2 cellular contexts compared by ENCODE assay signal in genomic region chr6:124960757-124961467, GRCh38.
TF ChIP-seq lines count a peak whose summit lies in the region.

No MANE protein-coding gene starts in this region.

TF ChIP-seq in K562, 482 proteins besides CTCF, POLR2A, EP300 and RAD21 (continued from another document and continues in another):
- TF ChIP-seq, protein P1, sequence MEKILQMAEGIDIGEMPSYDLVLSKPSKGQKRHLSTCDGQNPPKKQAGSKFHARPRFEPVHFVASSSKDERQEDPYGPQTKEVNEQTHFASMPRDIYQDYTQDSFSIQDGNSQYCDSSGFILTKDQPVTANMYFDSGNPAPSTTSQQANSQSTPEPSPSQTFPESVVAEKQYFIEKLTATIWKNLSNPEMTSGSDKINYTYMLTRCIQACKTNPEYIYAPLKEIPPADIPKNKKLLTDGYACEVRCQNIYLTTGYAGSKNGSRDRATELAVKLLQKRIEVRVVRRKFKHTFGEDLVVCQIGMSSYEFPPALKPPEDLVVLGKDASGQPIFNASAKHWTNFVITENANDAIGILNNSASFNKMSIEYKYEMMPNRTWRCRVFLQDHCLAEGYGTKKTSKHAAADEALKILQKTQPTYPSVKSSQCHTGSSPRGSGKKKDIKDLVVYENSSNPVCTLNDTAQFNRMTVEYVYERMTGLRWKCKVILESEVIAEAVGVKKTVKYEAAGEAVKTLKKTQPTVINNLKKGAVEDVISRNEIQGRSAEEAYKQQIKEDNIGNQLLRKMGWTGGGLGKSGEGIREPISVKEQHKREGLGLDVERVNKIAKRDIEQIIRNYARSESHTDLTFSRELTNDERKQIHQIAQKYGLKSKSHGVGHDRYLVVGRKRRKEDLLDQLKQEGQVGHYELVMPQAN (IDR thresholded peaks at IDR 0.05; ENCODE audit: borderline replicate concordance): no peak
- TF ChIP-seq, protein P2, sequence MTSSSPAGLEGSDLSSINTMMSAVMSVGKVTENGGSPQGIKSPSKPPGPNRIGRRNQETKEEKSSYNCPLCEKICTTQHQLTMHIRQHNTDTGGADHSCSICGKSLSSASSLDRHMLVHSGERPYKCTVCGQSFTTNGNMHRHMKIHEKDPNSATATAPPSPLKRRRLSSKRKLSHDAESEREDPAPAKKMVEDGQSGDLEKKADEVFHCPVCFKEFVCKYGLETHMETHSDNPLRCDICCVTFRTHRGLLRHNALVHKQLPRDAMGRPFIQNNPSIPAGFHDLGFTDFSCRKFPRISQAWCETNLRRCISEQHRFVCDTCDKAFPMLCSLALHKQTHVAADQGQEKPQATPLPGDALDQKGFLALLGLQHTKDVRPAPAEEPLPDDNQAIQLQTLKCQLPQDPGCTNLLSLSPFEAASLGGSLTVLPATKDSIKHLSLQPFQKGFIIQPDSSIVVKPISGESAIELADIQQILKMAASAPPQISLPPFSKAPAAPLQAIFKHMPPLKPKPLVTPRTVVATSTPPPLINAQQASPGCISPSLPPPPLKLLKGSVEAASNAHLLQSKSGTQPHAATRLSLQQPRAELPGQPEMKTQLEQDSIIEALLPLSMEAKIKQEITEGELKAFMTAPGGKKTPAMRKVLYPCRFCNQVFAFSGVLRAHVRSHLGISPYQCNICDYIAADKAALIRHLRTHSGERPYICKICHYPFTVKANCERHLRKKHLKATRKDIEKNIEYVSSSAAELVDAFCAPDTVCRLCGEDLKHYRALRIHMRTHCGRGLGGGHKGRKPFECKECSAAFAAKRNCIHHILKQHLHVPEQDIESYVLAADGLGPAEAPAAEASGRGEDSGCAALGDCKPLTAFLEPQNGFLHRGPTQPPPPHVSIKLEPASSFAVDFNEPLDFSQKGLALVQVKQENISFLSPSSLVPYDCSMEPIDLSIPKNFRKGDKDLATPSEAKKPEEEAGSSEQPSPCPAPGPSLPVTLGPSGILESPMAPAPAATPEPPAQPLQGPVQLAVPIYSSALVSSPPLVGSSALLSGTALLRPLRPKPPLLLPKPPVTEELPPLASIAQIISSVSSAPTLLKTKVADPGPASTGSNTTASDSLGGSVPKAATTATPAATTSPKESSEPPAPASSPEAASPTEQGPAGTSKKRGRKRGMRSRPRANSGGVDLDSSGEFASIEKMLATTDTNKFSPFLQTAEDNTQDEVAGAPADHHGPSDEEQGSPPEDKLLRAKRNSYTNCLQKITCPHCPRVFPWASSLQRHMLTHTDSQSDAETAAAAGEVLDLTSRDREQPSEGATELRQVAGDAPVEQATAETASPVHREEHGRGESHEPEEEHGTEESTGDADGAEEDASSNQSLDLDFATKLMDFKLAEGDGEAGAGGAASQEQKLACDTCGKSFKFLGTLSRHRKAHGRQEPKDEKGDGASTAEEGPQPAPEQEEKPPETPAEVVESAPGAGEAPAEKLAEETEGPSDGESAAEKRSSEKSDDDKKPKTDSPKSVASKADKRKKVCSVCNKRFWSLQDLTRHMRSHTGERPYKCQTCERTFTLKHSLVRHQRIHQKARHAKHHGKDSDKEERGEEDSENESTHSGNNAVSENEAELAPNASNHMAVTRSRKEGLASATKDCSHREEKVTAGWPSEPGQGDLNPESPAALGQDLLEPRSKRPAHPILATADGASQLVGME (CRISPR knock-in tag; IDR thresholded peaks at IDR 0.05): no peak
- TF ChIP-seq ZNF316 (IDR thresholded peaks at IDR 0.05) (peak; percentile 52), ZNF121 (CRISPR knock-in tag; conservative IDR thresholded peaks at IDR 0.05) (no peak), POLR2H (tag; IDR thresholded peaks at IDR 0.05; ENCODE audit: low read depth) (no peak), ESRRB (CRISPR knock-in tag; IDR thresholded peaks at IDR 0.05; ENCODE audit: borderline replicate concordance) (no peak), MTA1 (IDR thresholded peaks at IDR 0.05; ENCODE audit: borderline replicate concordance) (no peak), ESRRA (IDR thresholded peaks at IDR 0.05; ENCODE audit: borderline replicate concordance, low read depth) (no peak)
- TF ChIP-seq, protein P3, sequence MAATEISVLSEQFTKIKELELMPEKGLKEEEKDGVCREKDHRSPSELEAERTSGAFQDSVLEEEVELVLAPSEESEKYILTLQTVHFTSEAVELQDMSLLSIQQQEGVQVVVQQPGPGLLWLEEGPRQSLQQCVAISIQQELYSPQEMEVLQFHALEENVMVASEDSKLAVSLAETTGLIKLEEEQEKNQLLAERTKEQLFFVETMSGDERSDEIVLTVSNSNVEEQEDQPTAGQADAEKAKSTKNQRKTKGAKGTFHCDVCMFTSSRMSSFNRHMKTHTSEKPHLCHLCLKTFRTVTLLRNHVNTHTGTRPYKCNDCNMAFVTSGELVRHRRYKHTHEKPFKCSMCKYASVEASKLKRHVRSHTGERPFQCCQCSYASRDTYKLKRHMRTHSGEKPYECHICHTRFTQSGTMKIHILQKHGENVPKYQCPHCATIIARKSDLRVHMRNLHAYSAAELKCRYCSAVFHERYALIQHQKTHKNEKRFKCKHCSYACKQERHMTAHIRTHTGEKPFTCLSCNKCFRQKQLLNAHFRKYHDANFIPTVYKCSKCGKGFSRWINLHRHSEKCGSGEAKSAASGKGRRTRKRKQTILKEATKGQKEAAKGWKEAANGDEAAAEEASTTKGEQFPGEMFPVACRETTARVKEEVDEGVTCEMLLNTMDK (IDR thresholded peaks at IDR 0.05; ENCODE audit: borderline replicate concordance, insufficient read depth, low read depth, low read length, poor library complexity, severe bottlenecking): no peak
- TF ChIP-seq, protein P4, sequence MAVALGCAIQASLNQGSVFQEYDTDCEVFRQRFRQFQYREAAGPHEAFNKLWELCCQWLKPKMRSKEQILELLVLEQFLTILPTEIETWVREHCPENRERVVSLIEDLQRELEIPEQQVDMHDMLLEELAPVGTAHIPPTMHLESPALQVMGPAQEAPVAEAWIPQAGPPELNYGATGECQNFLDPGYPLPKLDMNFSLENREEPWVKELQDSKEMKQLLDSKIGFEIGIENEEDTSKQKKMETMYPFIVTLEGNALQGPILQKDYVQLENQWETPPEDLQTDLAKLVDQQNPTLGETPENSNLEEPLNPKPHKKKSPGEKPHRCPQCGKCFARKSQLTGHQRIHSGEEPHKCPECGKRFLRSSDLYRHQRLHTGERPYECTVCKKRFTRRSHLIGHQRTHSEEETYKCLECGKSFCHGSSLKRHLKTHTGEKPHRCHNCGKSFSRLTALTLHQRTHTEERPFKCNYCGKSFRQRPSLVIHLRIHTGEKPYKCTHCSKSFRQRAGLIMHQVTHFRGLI (CRISPR knock-in tag; IDR thresholded peaks at IDR 0.05): no peak
- TF ChIP-seq, protein P5, sequence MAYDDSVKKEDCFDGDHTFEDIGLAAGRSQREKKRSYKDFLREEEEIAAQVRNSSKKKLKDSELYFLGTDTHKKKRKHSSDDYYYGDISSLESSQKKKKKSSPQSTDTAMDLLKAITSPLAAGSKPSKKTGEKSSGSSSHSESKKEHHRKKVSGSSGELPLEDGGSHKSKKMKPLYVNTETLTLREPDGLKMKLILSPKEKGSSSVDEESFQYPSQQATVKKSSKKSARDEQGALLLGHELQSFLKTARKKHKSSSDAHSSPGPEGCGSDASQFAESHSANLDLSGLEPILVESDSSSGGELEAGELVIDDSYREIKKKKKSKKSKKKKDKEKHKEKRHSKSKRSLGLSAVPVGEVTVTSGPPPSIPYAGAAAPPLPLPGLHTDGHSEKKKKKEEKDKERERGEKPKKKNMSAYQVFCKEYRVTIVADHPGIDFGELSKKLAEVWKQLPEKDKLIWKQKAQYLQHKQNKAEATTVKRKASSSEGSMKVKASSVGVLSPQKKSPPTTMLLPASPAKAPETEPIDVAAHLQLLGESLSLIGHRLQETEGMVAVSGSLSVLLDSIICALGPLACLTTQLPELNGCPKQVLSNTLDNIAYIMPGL (CRISPR knock-in tag; IDR thresholded peaks at IDR 0.05): no peak

TF ChIP-seq in liver, 16 proteins besides CTCF, POLR2A, EP300 and RAD21 (continued from another document):
- TF ChIP-seq REST (IDR thresholded peaks at IDR 0.05): no peak
- no peak for TF ChIP-seq FOXA2 (IDR thresholded peaks at IDR 0.05)
- no peak for TF ChIP-seq HNF4G (IDR thresholded peaks at IDR 0.05)
- no peak for TF ChIP-seq SP1 (IDR thresholded peaks at IDR 0.05)
- TF ChIP-seq NR2F2 (IDR thresholded peaks at IDR 0.05): no peak
- no peak for TF ChIP-seq HNF4A (conservative IDR thresholded peaks at IDR 0.05)
- TF ChIP-seq JUND (IDR thresholded peaks at IDR 0.05): no peak
- no peak for TF ChIP-seq EGR1 (IDR thresholded peaks at IDR 0.05; ENCODE audit: low read depth in 2 of 2)
- TF ChIP-seq TAF1 (conservative IDR thresholded peaks at IDR 0.05): no peak
- TF ChIP-seq, protein P6, sequence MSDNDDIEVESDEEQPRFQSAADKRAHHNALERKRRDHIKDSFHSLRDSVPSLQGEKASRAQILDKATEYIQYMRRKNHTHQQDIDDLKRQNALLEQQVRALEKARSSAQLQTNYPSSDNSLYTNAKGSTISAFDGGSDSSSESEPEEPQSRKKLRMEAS (IDR thresholded peaks at IDR 0.05): no peak
- no peak for TF ChIP-seq ZBTB33 (IDR thresholded peaks at IDR 0.05)
